Comparison of ENCODE assay signal across 9 cellular contexts in genomic region chr17:35747540-35748017, GRCh38. TPM values are rescaled to one million over a fixed set of nuclear protein-coding genes. Genes with fewer than 3 reads are reported as not detected.
DNase-seq lines count a peak whose midpoint lies in the region; ATAC-seq, FAIRE-seq and TF ChIP-seq lines count a peak whose summit lies in the region.
"Had no signal": no experiment of that assay in that cellular context is flagged by ENCODE, and none has a peak within 500 bp of the region (broad histone marks: within the 10 kb centered on the region; RNA-seq: fewer than 3 reads in every experiment).

No MANE protein-coding gene starts in this region.

- H3K27me3 Mint-ChIP-seq in immature natural killer cell (ENCODE audit: low read depth in 3 of 3): peaks cover 9 to 14% (median 11%) of the 10 kb centered on the region in 3 donors

- H3K4me3 ChIP-seq in K562: no peak overlapping the region

- in situ Hi-C loops in K562 (cut with MboI): loop anchor here (5.0 to 25.0 kb wide), 4 partner anchors 190 to 1310 kb away; partner anchors contain the start of genes NLE1 and UNC45B

- peak; percentile 86 to 90 (median 88) for TF ChIP-seq CTCF in K562 (IDR thresholded peaks at IDR 0.05 in 2 of 3, conservative IDR thresholded peaks at IDR 0.05 in 1 of 3; ENCODE audit: insufficient read depth in 2 of 3, low read depth in 1 of 3, low read length in 3 of 3)

- TF ChIP-seq POLR2A in K562 (conservative IDR thresholded peaks at IDR 0.05): no peak

- H3K27ac Mint-ChIP-seq in immature natural killer cell: no peak overlapping the region

- H3K27me3 ChIP-seq in K562 (ENCODE audit: control insufficient read depth in 2 of 2, insufficient read depth in 2 of 2, low read length in 2 of 2): peaks cover 10 to 67% of the 10 kb centered on the region in 2 experiments; a peak in 4 of 5 replicates

- peaks cover 0 to 3% of the 10 kb centered on the region in 2 donors for H3K4me1 Mint-ChIP-seq in immature natural killer cell

- H3K9me1 ChIP-seq in K562 (ENCODE audit: control insufficient read depth, insufficient read depth, low read length): no peaks in the 10 kb centered on the region

- H3K4me2 ChIP-seq in K562 (ENCODE audit: insufficient read depth, low read length): peak overlapping the region; percentile 1; the same call in 1 of the 2 replicates

- peak; percentile 74 to 93 for TF ChIP-seq RAD21 in K562 (CRISPR knock-in tag; conservative IDR thresholded peaks at IDR 0.05 in 1 of 2, IDR thresholded peaks at IDR 0.05 in 1 of 2)

- H2AFZ ChIP-seq in K562 (ENCODE audit: low read depth, low read length): no peak overlapping the region

- no peaks in the 10 kb centered on the region for H3K79me2 ChIP-seq in K562 (ENCODE audit: control insufficient read depth, insufficient read depth, low read length)

- FAIRE-seq in K562 (lab: Jason Lieb, UNC): no peak
- FAIRE-seq: G401.6 had no signal

- H3K36me3 Mint-ChIP-seq in immature natural killer cell: no peaks in the 10 kb centered on the region

- peaks cover 11 to 19% of the 10 kb centered on the region in 2 experiments; a peak in 4 of 5 replicates for H3K4me1 ChIP-seq in K562 (replicated peaks in 1 of 2; ENCODE audit: control insufficient read depth in 2 of 2, insufficient read depth in 2 of 2, low read length in 2 of 2)

- H3K4me3 Mint-ChIP-seq in immature natural killer cell: no peak overlapping the region

- POLR2A ChIA-PET in K562 (lab: Yijun Ruan, JAX): interaction anchor here (0.6 to 1.3 kb wide), 6 partner anchors 20 to 537 kb away, joined by 3 to 5 read pairs (median 4); partner anchors contain the start of gene TAF15

- H3K9me3 Mint-ChIP-seq in immature natural killer cell: no peaks in the 10 kb centered on the region

- BruUV-seq in K562 (replicated peaks; lab: Mats Ljungman, UMichigan): no TSS peak

- peaks cover 17% of the 10 kb centered on the region; the same call in 1 of the 2 replicates for H4K20me1 ChIP-seq in K562 (replicated peaks; ENCODE audit: control insufficient read depth, insufficient read depth, low read length)

- intact Hi-C loops in K562 (cut with micrococcal nuclease): loop anchor here (2.0 to 5.0 kb wide), 5 partner anchors 135 to 577 kb away; partner anchors contain the start of gene SLFN12L

- 5% methylated on average over 11 of the region's 12 CpGs for WGBS in K562 (ENCODE audit: insufficient coverage, low coverage, missing lambda C conversion rate)

- TF ChIP-seq EP300 in K562 (IDR thresholded peaks at IDR 0.05; ENCODE audit: low read length): no peak

- H3K9ac ChIP-seq in K562 (ENCODE audit: insufficient read depth in 1 of 2, low read depth in 2 of 2, low read length in 2 of 2): 0 out of 4 replicates have a peak overlapping the region, but pooled peaks of 1 of the 2 experiments have one; percentile 10

- H3K9me3 ChIP-seq in K562 (replicated peaks; ENCODE audit: control insufficient read depth, insufficient read depth, low read depth, low read length): no peaks in the 10 kb centered on the region

- DNase-seq in SIG-M5 treated with dmso at 0.1 percent for 504 hours (lab: John Stamatoyannopoulos, UW; ENCODE audit: unreplicated experiment): peak; percentile 79
- DNase-seq in SIG-M5 (lab: John Stamatoyannopoulos, UW): no peak
- peak; percentile 48 for DNase-seq in NCI-H2029 treated with DMSO at 0.1 percent for 48 hours (lab: John Stamatoyannopoulos, UW)
- DNase-seq in UCSD-AML1 (lab: John Stamatoyannopoulos, UW; ENCODE audit: unreplicated experiment): peak; percentile 69
- peak; percentile 78 to 87 (median 83) for DNase-seq in K562 (ENCODE audit: extremely low read depth in 1 of 4, low spot score in 3 of 4)
- DNase-seq in immature natural killer cell: peak; percentile 56 to 73 (median 69)
- peak; percentile 54 to 69 for DNase-seq in stimulated activated CD4-positive, alpha-beta T cell treated with anti-CD3 and anti-CD28 coated beads, Interleukin-15, amount 100 ng/mL, for 1 hour (ENCODE audit: low read depth in 1 of 2, low spot score in 1 of 2)

- H3K27ac ChIP-seq in K562 (ENCODE audit: extremely low read depth, low read depth, low read length): no peak overlapping the region

- H3K36me3 ChIP-seq in K562 (ENCODE audit: control insufficient read depth, insufficient read depth, low read length): no peaks in the 10 kb centered on the region

- peak; percentile 89 for ATAC-seq in K562
- ATAC-seq in HG03135 (IDR thresholded peaks at IDR 0.05; ENCODE audit: unreplicated experiment): no peak

- CTCF ChIA-PET in K562 (lab: Yijun Ruan, JAX; ENCODE audit: low intra/inter-chr PET ratio): interaction anchor here (0.7 to 2.0 kb wide), 6 partner anchors 134 to 1205 kb away, joined by 3 to 16 read pairs (median 6); no protein-coding TSS in a partner anchor

RNA-seq across cellular contexts. Expression of gene GAS2L2, which starts 5.5 kb away (rescaled TPM):
- total RNA-seq in K562 (2011; cell fraction: chromatin; rRNA removed; ENCODE audit: low replicate concordance): 0.09 TPM in 1 of 2 replicates, not detected in the other
- total RNA-seq in K562 (2011; cell fraction: nucleolus; rRNA removed): not detected in 2 replicates
- not detected in 2 replicates for total RNA-seq in K562 (2011; cell fraction: nucleoplasm; rRNA removed)
- total RNA-seq in K562 (2014; rRNA removed) (not detected in 2 replicates), K562 (2014; rRNA removed; fragmentation: Illumina TruSeq; extraction: Trizol) (not detected in 2 replicates), K562 (2015; rRNA removed; fragmentation: Illumina TruSeq; extraction: Trizol) (not detected in 2 replicates), K562 (2021) (not detected in 2 replicates)
- polyA plus RNA-seq in K562 (2011; rRNA removed) (not detected in 2 replicates), K562 (2014; fragmentation: Illumina TruSeq; extraction: Trizol) (not detected in 2 replicates), K562 (2014; fragmentation: Nextera tagmentation; extraction: Ambion mirVana) (not detected), K562 (2014; rRNA removed) (not detected in 2 replicates), immature natural killer cell (not detected)
- 0.01 TPM in 1 of 2 replicates, not detected in the other for polyA plus RNA-seq in K562 (2011; cell fraction: cytosol; rRNA removed)
- 0.03 and 0.10 TPM in 2 replicates for polyA plus RNA-seq in K562 (2011; cell fraction: nucleus; rRNA removed)
- polyA plus RNA-seq in K562 (2012): 0.03 TPM in 1 of 2 replicates, not detected in the other
- polyA minus RNA-seq in K562 (2011; rRNA and poly(A)+ RNA removed): not detected in 2 replicates
- polyA minus RNA-seq in K562 (2011; cell fraction: cytosol; rRNA and poly(A)+ RNA removed): not detected in 2 replicates
- not detected in 2 replicates for polyA minus RNA-seq in K562 (2011; cell fraction: nucleus; rRNA and poly(A)+ RNA removed)

RNA-seq across cellular contexts. Expression of gene C17orf50, which starts 13.1 kb away (rescaled TPM):
- total RNA-seq in K562 (2011; cell fraction: chromatin; rRNA removed; ENCODE audit: low replicate concordance): not detected in 2 replicates
- not detected in 2 replicates for total RNA-seq in K562 (2011; cell fraction: nucleolus; rRNA removed)
- not detected in 2 replicates for total RNA-seq in K562 (2011; cell fraction: nucleoplasm; rRNA removed)
- total RNA-seq in K562 (2014; rRNA removed) (not detected in 2 replicates), K562 (2014; rRNA removed; fragmentation: Illumina TruSeq; extraction: Trizol) (not detected in 2 replicates), K562 (2015; rRNA removed; fragmentation: Illumina TruSeq; extraction: Trizol) (not detected in 2 replicates), K562 (2021) (not detected in 2 replicates)
- polyA plus RNA-seq in K562 (2011; rRNA removed) (not detected in 2 replicates), K562 (2014; fragmentation: Illumina TruSeq; extraction: Trizol) (not detected in 2 replicates), K562 (2014; fragmentation: Nextera tagmentation; extraction: Ambion mirVana) (not detected), K562 (2014; rRNA removed) (not detected in 2 replicates), immature natural killer cell (under 1 TPM in 2 of 3 donors, not detected in 1; 0.28 to 0.34 TPM)
- not detected in 2 replicates for polyA plus RNA-seq in K562 (2011; cell fraction: cytosol; rRNA removed)
- polyA plus RNA-seq in K562 (2011; cell fraction: nucleus; rRNA removed): not detected in 2 replicates
- polyA plus RNA-seq in K562 (2012): not detected in 2 replicates
- polyA minus RNA-seq in K562 (2011; rRNA and poly(A)+ RNA removed): not detected in 2 replicates
- polyA minus RNA-seq in K562 (2011; cell fraction: cytosol; rRNA and poly(A)+ RNA removed): not detected in 2 replicates
- not detected in 2 replicates for polyA minus RNA-seq in K562 (2011; cell fraction: nucleus; rRNA and poly(A)+ RNA removed)

RNA-seq across cellular contexts. Expression of gene RASL10B, which starts 16.1 kb away (rescaled TPM):
- 0.32 TPM in 1 of 2 replicates, not detected in the other for total RNA-seq in K562 (2011; cell fraction: chromatin; rRNA removed; ENCODE audit: low replicate concordance)
- total RNA-seq in K562 (2011; cell fraction: nucleolus; rRNA removed): 0.17 and 1.4 TPM in 2 replicates
- 0.81 TPM in 1 of 2 replicates, not detected in the other for total RNA-seq in K562 (2011; cell fraction: nucleoplasm; rRNA removed)
- total RNA-seq in K562 (2014; rRNA removed) (0.14 and 0.16 TPM in 2 replicates), K562 (2014; rRNA removed; fragmentation: Illumina TruSeq; extraction: Trizol) (0.04 and 0.06 TPM in 2 replicates), K562 (2015; rRNA removed; fragmentation: Illumina TruSeq; extraction: Trizol) (0.07 and 0.11 TPM in 2 replicates), K562 (2021) (0.11 and 0.22 TPM in 2 replicates)
- polyA plus RNA-seq in K562 (2011; rRNA removed) (0.16 and 0.31 TPM in 2 replicates), K562 (2014; fragmentation: Illumina TruSeq; extraction: Trizol) (0.11 and 0.12 TPM in 2 replicates), K562 (2014; fragmentation: Nextera tagmentation; extraction: Ambion mirVana) (not detected), K562 (2014; rRNA removed) (0.03 and 0.27 TPM in 2 replicates), immature natural killer cell (not detected)
- 0.15 and 0.46 TPM in 2 replicates for polyA plus RNA-seq in K562 (2011; cell fraction: cytosol; rRNA removed)
- polyA plus RNA-seq in K562 (2011; cell fraction: nucleus; rRNA removed): 0.04 and 0.46 TPM in 2 replicates
- 0.08 and 0.16 TPM in 2 replicates for polyA plus RNA-seq in K562 (2012)
- polyA minus RNA-seq in K562 (2011; rRNA and poly(A)+ RNA removed): 0.09 and 0.25 TPM in 2 replicates
- not detected in 2 replicates for polyA minus RNA-seq in K562 (2011; cell fraction: cytosol; rRNA and poly(A)+ RNA removed)
- polyA minus RNA-seq in K562 (2011; cell fraction: nucleus; rRNA and poly(A)+ RNA removed): 0.11 and 0.67 TPM in 2 replicates

RNA-seq across cellular contexts. Expression of gene MMP28, which starts 47.9 kb away (rescaled TPM):
- total RNA-seq in K562 (2011; cell fraction: chromatin; rRNA removed; ENCODE audit: low replicate concordance): not detected in 2 replicates
- total RNA-seq in K562 (2011; cell fraction: nucleolus; rRNA removed): not detected in 2 replicates
- not detected in 2 replicates for total RNA-seq in K562 (2011; cell fraction: nucleoplasm; rRNA removed)
- total RNA-seq in K562 (2014; rRNA removed) (not detected in 2 replicates), K562 (2014; rRNA removed; fragmentation: Illumina TruSeq; extraction: Trizol) (not detected in 2 replicates), K562 (2015; rRNA removed; fragmentation: Illumina TruSeq; extraction: Trizol) (not detected in 2 replicates), K562 (2021) (not detected in 2 replicates)
- polyA plus RNA-seq in K562 (2011; rRNA removed) (not detected in 2 replicates), K562 (2014; fragmentation: Illumina TruSeq; extraction: Trizol) (not detected in 2 replicates), K562 (2014; fragmentation: Nextera tagmentation; extraction: Ambion mirVana) (not detected), K562 (2014; rRNA removed) (not detected in 2 replicates), immature natural killer cell (not detected)
- polyA plus RNA-seq in K562 (2011; cell fraction: cytosol; rRNA removed): not detected in 2 replicates
- polyA plus RNA-seq in K562 (2011; cell fraction: nucleus; rRNA removed): not detected in 2 replicates
- polyA plus RNA-seq in K562 (2012): not detected in 2 replicates
- not detected in 2 replicates for polyA minus RNA-seq in K562 (2011; rRNA and poly(A)+ RNA removed)
- not detected in 2 replicates for polyA minus RNA-seq in K562 (2011; cell fraction: cytosol; rRNA and poly(A)+ RNA removed)
- 0.27 TPM in 1 of 2 replicates, not detected in the other for polyA minus RNA-seq in K562 (2011; cell fraction: nucleus; rRNA and poly(A)+ RNA removed)
